ENCODE assay signal across 10 cellular contexts in the genomic region with DNA sequence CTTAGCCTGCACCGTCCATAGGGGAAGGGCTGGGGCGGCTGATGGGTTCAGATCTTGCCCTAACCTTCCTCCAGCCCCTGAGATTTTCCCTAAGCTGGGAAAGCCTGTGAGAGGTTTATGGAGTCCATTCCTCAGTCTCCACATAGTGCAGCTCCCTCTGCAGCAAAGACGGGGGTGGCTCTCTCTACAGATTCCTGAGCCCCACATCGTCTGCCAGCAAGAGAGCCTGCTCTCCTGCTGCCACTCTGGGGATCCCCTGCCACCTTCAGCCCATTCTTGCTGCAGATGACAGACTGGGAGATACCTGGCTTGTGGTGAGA. TPM values are rescaled to one million over a fixed set of nuclear protein-coding genes. Genes with fewer than 3 reads are reported as not detected.
DNase-seq lines count a peak whose midpoint lies in the region; TF ChIP-seq lines count a peak whose summit lies in the region.
"Had no signal": no experiment of that assay in that cellular context is flagged by ENCODE, and none has a peak within 500 bp of the region (broad histone marks: within the 10 kb centered on the region; RNA-seq: fewer than 3 reads in every experiment).

No MANE protein-coding gene starts in this region.

- H3K4me3 ChIP-seq in A673 (ENCODE audit: low read depth, low read length, poor library complexity, severe bottlenecking) (no peak overlapping the region), Karpas-422 (ENCODE audit: low read length) (no peak overlapping the region), esophagus squamous epithelium (no peak overlapping the region), osteoblast (ENCODE audit: insufficient read depth, low read length) (peak overlapping the region; percentile 32)

- H2AFZ ChIP-seq in Karpas-422 (ENCODE audit: low read length) (no peak overlapping the region), osteoblast (ENCODE audit: low read length) (no peak overlapping the region)

- CTCF ChIA-PET in A673 (lab: Charles Lee) = interaction anchor here (0.6 to 4.7 kb wide), 5 partner anchors 14 to 79 kb away, joined by 3 to 46 read pairs (median 3); no protein-coding TSS in a partner anchor

- peaks cover 15% of the 10 kb centered on the region for H3K36me3 Mint-ChIP-seq in endothelial cell (ENCODE audit: low read depth, unreplicated experiment)

- H3K9me2 ChIP-seq in Karpas-422 (replicated peaks; ENCODE audit: insufficient read depth, low read length) = no peaks in the 10 kb centered on the region

- no peaks in the 10 kb centered on the region for H3K27me3 ChIP-seq in A673 (replicated peaks; ENCODE audit: insufficient read depth, low read depth, low read length, poor library complexity)
- no peaks in the 10 kb centered on the region for H3K27me3 ChIP-seq in Karpas-422 (ENCODE audit: low read length)
- H3K27me3 ChIP-seq in esophagus squamous epithelium = peaks cover 0 to 22% (median 0%) of the 10 kb centered on the region in 4 donors
- no peaks in the 10 kb centered on the region for H3K27me3 ChIP-seq in osteoblast (ENCODE audit: insufficient read depth, low read length)

- no peak for TF ChIP-seq CTCF in A673 (conservative IDR thresholded peaks at IDR 0.05; ENCODE audit: low read depth, low read length)
- no peak for TF ChIP-seq CTCF in esophagus squamous epithelium (IDR thresholded peaks at IDR 0.05)
- no peak for TF ChIP-seq CTCF in osteoblast (IDR thresholded peaks at IDR 0.05; ENCODE audit: extremely low read depth, low read depth, low read length)
- no peak for TF ChIP-seq CTCF in endothelial cell (IDR thresholded peaks at IDR 0.05; ENCODE audit: unreplicated experiment)

- peaks cover 9% of the 10 kb centered on the region for H3K27me3 Mint-ChIP-seq in endothelial cell (ENCODE audit: unreplicated experiment)

- H3K4me1 ChIP-seq in A673 (ENCODE audit: insufficient read depth, low read length, poor library complexity, severe bottlenecking) (peaks cover 24% of the 10 kb centered on the region), Karpas-422 (ENCODE audit: low read length) (peaks cover 49% of the 10 kb centered on the region), esophagus squamous epithelium (peaks cover 0 to 35% (median 20%) of the 10 kb centered on the region in 3 donors), osteoblast (ENCODE audit: insufficient read depth, low read length) (peaks cover 25% of the 10 kb centered on the region)

- intact Hi-C loops in A673 (cut with micrococcal nuclease; ENCODE audit: unreplicated experiment) (no loop called here), esophagus squamous epithelium (cut with DNase I) (loop anchor here (5.0 kb wide), 1 partner anchor 55 kb away; no protein-coding TSS in a partner anchor)

- no peak overlapping the region for H3K27ac Mint-ChIP-seq in endothelial cell (ENCODE audit: unreplicated experiment)

- H3K27ac ChIP-seq in A673 (ENCODE audit: low read depth, low read length, poor library complexity, severe bottlenecking) (peak overlapping the region; percentile 23), Karpas-422 (ENCODE audit: low read length) (peak overlapping the region; percentile 88), esophagus squamous epithelium (peak overlapping the region in 3 of 4 donors; percentile 45 to 82 (median 70)), osteoblast (ENCODE audit: low read depth, low read length) (peak overlapping the region; percentile 57)

- 20 to 77% methylated on average over 1 to 3 of the region's 4 CpGs for WGBS in esophagus squamous epithelium, 2 donors

- H3K9me3 ChIP-seq in A673 (ENCODE audit: low read depth, low read length, poor library complexity, severe bottlenecking) (no peaks in the 10 kb centered on the region), Karpas-422 (ENCODE audit: low read length) (no peaks in the 10 kb centered on the region), esophagus squamous epithelium (no peaks in the 10 kb centered on the region), osteoblast (ENCODE audit: low read depth, low read length) (no peaks in the 10 kb centered on the region)

- no peak overlapping the region for H3K4me3 Mint-ChIP-seq in endothelial cell (ENCODE audit: unreplicated experiment)
- H3K4me3 Mint-ChIP-seq: stimulated activated naive B cell treated with anti-CD40 and anti-IgM and Interleukin-4, amounts not matched to agents 10 μg/mL and 1 μg/mL and 100 μg/mL, for 72 hours had no signal

- no peaks in the 10 kb centered on the region for H3K79me2 ChIP-seq in Karpas-422 (ENCODE audit: low read length)
- peaks cover 14% of the 10 kb centered on the region for H3K79me2 ChIP-seq in osteoblast (ENCODE audit: insufficient read depth, low read length)

- no peak for DNase-seq in A673 (ENCODE audit: low spot score)
- DNase-seq in Karpas-422 = no peak
- no peak for DNase-seq in esophagus squamous epithelium (lab: John Stamatoyannopoulos, UW)
- DNase-seq in osteoblast (ENCODE audit: insufficient read length, low spot score, missing footprints) = peak; percentile 92
- no peak for DNase-seq in OCI-M2 (lab: John Stamatoyannopoulos, UW; ENCODE audit: unreplicated experiment)
- DNase-seq in globus pallidus (ENCODE audit: low spot score) = no peak
- no peak for DNase-seq in endothelial cell (ENCODE audit: low spot score)
- DNase-seq in NOMO-1 (lab: John Stamatoyannopoulos, UW; ENCODE audit: unreplicated experiment in 2 of 2) = no peak
- DNase-seq: GF-D8 had no signal

- no TSS peak for BruUV-seq in A673 (replicated peaks; lab: Mats Ljungman, UMichigan)

- H3K36me3 ChIP-seq in A673 (ENCODE audit: insufficient read depth, low read length, poor library complexity, severe bottlenecking) (peaks cover 3% of the 10 kb centered on the region), Karpas-422 (ENCODE audit: insufficient read depth, low read length) (0 out of 2 replicates have a peak, but pooled peaks cover 8% of the 10 kb centered on the region), esophagus squamous epithelium (peaks cover 0 to 29% (median 0%) of the 10 kb centered on the region in 3 donors), osteoblast (ENCODE audit: insufficient read depth, low read length) (peaks cover 16% of the 10 kb centered on the region)

- 0 out of 2 replicates have a peak, but pooled peaks cover 4% of the 10 kb centered on the region for H4K20me1 ChIP-seq in Karpas-422 (ENCODE audit: insufficient read depth, low read depth, low read length)
- H4K20me1 ChIP-seq in osteoblast (ENCODE audit: insufficient read depth, low read length) = peaks cover 26% of the 10 kb centered on the region

- H3K9ac ChIP-seq in Karpas-422 (ENCODE audit: low read length) = peak overlapping the region; percentile 43

- H3K4me1 Mint-ChIP-seq in endothelial cell (ENCODE audit: unreplicated experiment) = peaks cover 14% of the 10 kb centered on the region

- POLR2A ChIA-PET in A673 (lab: Charles Lee; ENCODE audit: low non-redundant PET) = no interaction called here

- no peaks in the 10 kb centered on the region for H3K9me3 Mint-ChIP-seq in endothelial cell (ENCODE audit: unreplicated experiment)
- H3K9me3 Mint-ChIP-seq: stimulated activated naive B cell treated with anti-CD40 and anti-IgM and Interleukin-4, amounts not matched to agents 10 μg/mL and 1 μg/mL and 100 μg/mL, for 72 hours had no signal

- H3K4me2 ChIP-seq in Karpas-422 (ENCODE audit: low read depth, low read length, poor library complexity, severe bottlenecking) = no peak overlapping the region
- peak overlapping the region; percentile 69 for H3K4me2 ChIP-seq in osteoblast (ENCODE audit: insufficient read depth, low read length)

- TF ChIP-seq POLR2A in esophagus squamous epithelium (IDR thresholded peaks at IDR 0.05) = no peak

RNA-seq across cellular contexts. Expression of gene SMIM41, which starts 3.1 kb away (rescaled TPM):
- total RNA-seq in A673 (2021) = 0.24 and 0.28 TPM in 2 replicates
- total RNA-seq in Karpas-422 (2014; rRNA removed; shearing (Covaris generic); ENCODE audit: low replicate concordance) = 0.75 TPM in 1 of 2 replicates, not detected in the other
- total RNA-seq in esophagus squamous epithelium = 1 to 10 TPM in 2 of 4 donors, under 1 TPM in 1, not detected in 1; 0.50 to 5.7 (median 1.8) TPM
- under 0.01 TPM in 1 of 2 replicates, not detected in the other for total RNA-seq in osteoblast
- total RNA-seq in endothelial cell (ENCODE audit: unreplicated experiment) = not detected

RNA-seq across cellular contexts. Expression of gene ATG101, which starts 12.8 kb away (rescaled TPM):
- 52.0 and 54.3 TPM in 2 replicates for total RNA-seq in A673 (2021)
- 31.9 and 63.0 TPM in 2 replicates for total RNA-seq in Karpas-422 (2014; rRNA removed; shearing (Covaris generic); ENCODE audit: low replicate concordance)
- total RNA-seq in esophagus squamous epithelium = 10 to 100 TPM; 36.7 to 54.7 (median 40.4) TPM
- 49.5 and 64.4 TPM in 2 replicates for total RNA-seq in osteoblast
- total RNA-seq in endothelial cell (ENCODE audit: unreplicated experiment) = 30.6 TPM

RNA-seq across cellular contexts. Expression of gene NR4A1, which starts 31.4 kb away (rescaled TPM):
- total RNA-seq in A673 (2021) (12.5 and 19.8 TPM in 2 replicates), esophagus squamous epithelium (10 to 100 TPM in 1 of 4 donors, 1 to 10 TPM in 3; 3.4 to 12.6 (median 5.6) TPM), osteoblast (3.3 and 3.5 TPM in 2 replicates), endothelial cell (ENCODE audit: unreplicated experiment) (1.0 TPM)
- 11.7 and 26.9 TPM in 2 replicates for total RNA-seq in Karpas-422 (2014; rRNA removed; shearing (Covaris generic); ENCODE audit: low replicate concordance)

Comparison
In these comparisons a context has a peak if more than half of its experiments do, and no peak if none do; other contexts are left out.
1. H3K27ac ChIP-seq: peak in every context shown above with its lines; median percentile 88 in Karpas-422; 70 in esophagus squamous epithelium; 57 in osteoblast; 23 in A673.